Comparison of ENCODE assay signal across 1 cellular context in genomic region chr3:190031887-190032752, GRCh38.
TF ChIP-seq lines count a peak whose summit lies in the region.

No MANE protein-coding gene starts in this region.

TF ChIP-seq in A549, 52 proteins besides CTCF, POLR2A, EP300 and RAD21 (continued from another document):
- TF ChIP-seq NFE2L2 (conservative IDR thresholded peaks at IDR 0.05; ENCODE audit: low read length): peak; percentile 73; the same call in 1 of the 2 replicates
- TF ChIP-seq FOSL2 (IDR thresholded peaks at IDR 0.05): no peak
- TF ChIP-seq FOSL2 (CRISPR knock-in tag; IDR thresholded peaks at IDR 0.05): peak; percentile 22; the same call in 1 of the 2 replicates
- TF ChIP-seq CHD2 (IDR thresholded peaks at IDR 0.05; ENCODE audit: low read length, partially characterized antibody): no peak
- no peak for TF ChIP-seq CHD4 (IDR thresholded peaks at IDR 0.05; ENCODE audit: borderline replicate concordance)
- no peak for TF ChIP-seq USF2 (IDR thresholded peaks at IDR 0.05)
- TF ChIP-seq EHMT2 (IDR thresholded peaks at IDR 0.05; ENCODE audit: low read depth): no peak
- no peak for TF ChIP-seq PHF8 (IDR thresholded peaks at IDR 0.05; ENCODE audit: borderline replicate concordance, low read depth)
- no peak for TF ChIP-seq POLR2AphosphoS2 (conservative IDR thresholded peaks at IDR 0.05; ENCODE audit: low read length)
- TF ChIP-seq FOXS1 (CRISPR knock-in tag; IDR thresholded peaks at IDR 0.05): no peak
